Comparison of ENCODE assay signal across 11 cellular contexts in the genomic region with DNA sequence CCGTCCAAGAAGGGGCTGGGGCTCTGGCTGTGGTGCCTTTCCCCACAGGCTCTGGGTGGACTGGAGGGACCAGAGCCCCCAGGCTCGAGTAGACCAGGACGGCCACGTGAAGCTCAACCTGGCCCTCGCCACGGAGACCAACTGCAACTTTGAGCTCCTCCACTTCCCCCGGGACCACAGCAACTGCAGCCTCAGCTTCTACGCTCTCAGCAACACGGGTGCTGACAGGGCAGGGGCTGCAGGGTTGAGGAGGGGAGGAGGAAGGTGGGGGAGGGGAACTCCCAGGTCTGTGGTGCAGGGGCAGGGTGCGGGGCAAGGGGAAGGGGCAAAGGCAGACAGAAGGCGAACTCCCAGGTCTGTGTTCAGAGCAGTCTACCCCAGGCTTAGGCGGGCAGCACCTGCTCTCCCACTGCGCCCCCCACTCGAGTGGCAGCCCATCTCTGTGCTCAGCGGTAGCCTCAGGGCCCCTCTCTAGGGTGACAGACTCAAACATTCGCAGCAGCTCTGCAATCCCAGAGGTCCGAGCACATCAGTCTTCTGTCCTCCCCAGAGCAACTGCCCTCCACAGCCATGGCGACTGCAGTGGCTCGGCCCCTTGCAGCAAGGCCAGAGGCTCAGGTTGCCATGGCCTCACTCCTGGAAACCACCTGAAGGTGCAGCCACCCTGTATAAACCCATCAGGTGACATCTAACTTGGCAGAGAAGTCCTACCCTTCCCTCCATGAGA. TPM values are rescaled to one million over a fixed set of nuclear protein-coding genes. Genes with fewer than 3 reads are reported as not detected.
DNase-seq lines count a peak whose midpoint lies in the region; ATAC-seq and TF ChIP-seq lines count a peak whose summit lies in the region.
"Had no signal": no experiment of that assay in that cellular context is flagged by ENCODE, and none has a peak within 500 bp of the region (broad histone marks: within the 10 kb centered on the region; RNA-seq: fewer than 3 reads in every experiment).

No MANE protein-coding gene starts in this region.

- H3K4me1 ChIP-seq in heart right ventricle: peaks cover 4 to 41% (median 29%) of the 10 kb centered on the region in 9 donors
- H3K4me1 ChIP-seq in BE2C: peaks cover 35% of the 10 kb centered on the region

- ATAC-seq in heart right ventricle: peak in 6 of 8 donors; percentile 1 to 23 (median 14)
- no peak for ATAC-seq in GM21576 (IDR thresholded peaks at IDR 0.05; ENCODE audit: unreplicated experiment)
- no peak for ATAC-seq in HG03571 (IDR thresholded peaks at IDR 0.05; ENCODE audit: unreplicated experiment)
- ATAC-seq: body of pancreas had no signal

- peaks cover 16 to 54% (median 42%) of the 10 kb centered on the region in 7 donors for H3K27me3 ChIP-seq in heart right ventricle
- peaks cover 44% of the 10 kb centered on the region for H3K27me3 ChIP-seq in BE2C

- H3K4me3 ChIP-seq in heart right ventricle (no peak overlapping the region), BE2C (ENCODE audit: low read depth, low read length) (no peak overlapping the region)
- H3K4me3 ChIP-seq: body of pancreas had no signal

- intact Hi-C loops in heart right ventricle (cut with DNase I): no loop called here

- no peak overlapping the region for H3K27ac ChIP-seq in heart right ventricle
- H3K27ac ChIP-seq: body of pancreas, C4-2B had no signal

- DNase-seq in stimulated activated CD4-positive, alpha-beta T cell treated with anti-CD3 and anti-CD28 coated beads, Interleukin-15, amount 100 ng/mL, for 24 hours: peak; percentile 18
- no peak for DNase-seq in stimulated activated CD4-positive, alpha-beta T cell treated with anti-CD3 and anti-CD28 coated beads, Interleukin-4, amount 100 ng/mL, for 4 hours
- DNase-seq in heart right ventricle: no peak
- no peak for DNase-seq in BE2C
- DNase-seq: activated CD8-positive, alpha-beta memory T cell treated with anti-CD3 and anti-CD28 coated beads, Interleukin-2, amount 50 U/mL, for 4 hours; body of pancreas; NCI-H1930; substantia nigra had no signal

- H3K9me3 ChIP-seq in heart right ventricle (no peaks in the 10 kb centered on the region), BE2C (no peaks in the 10 kb centered on the region)
- H3K9me3 ChIP-seq: body of pancreas had no signal

- H3K36me3 ChIP-seq in heart right ventricle (peaks cover 0 to 37% (median 16%) of the 10 kb centered on the region in 9 donors), BE2C (peaks cover 4% of the 10 kb centered on the region)

- TF ChIP-seq CTCF in heart right ventricle (IDR thresholded peaks at IDR 0.05): no peak
- TF ChIP-seq CTCF in BE2C (IDR thresholded peaks at IDR 0.05; ENCODE audit: low read depth, low read length): no peak

- WGBS in heart right ventricle, 2 donors: 4 to 7% methylated on average over 19 of the region's 19 CpGs

RNA-seq across cellular contexts. Expression of gene ZACN, which starts 1.4 kb away (rescaled TPM):
- total RNA-seq in heart right ventricle: not detected
- polyA plus RNA-seq in heart right ventricle: 1 to 10 TPM; 1.1 to 1.6 TPM
- polyA plus RNA-seq in BE2C (2012; ENCODE audit: insufficient read depth, insufficient read length, low read depth): 18.8 TPM
- total RNA-seq: body of pancreas had no signal

RNA-seq across cellular contexts. Expression of gene GALR2, which starts 5.8 kb away (rescaled TPM):
- not detected for total RNA-seq in heart right ventricle
- under 1 TPM in 1 of 2 donors, not detected in 1; 0.10 TPM for polyA plus RNA-seq in heart right ventricle
- polyA plus RNA-seq in BE2C (2012; ENCODE audit: insufficient read depth, insufficient read length, low read depth): 3.8 TPM

RNA-seq across cellular contexts. Expression of gene SRP68, which starts 8.1 kb away (rescaled TPM):
- 10 to 100 TPM; 53.6 to 69.7 (median 63.1) TPM for total RNA-seq in heart right ventricle
- polyA plus RNA-seq in heart right ventricle: 10 to 100 TPM; 26.2 to 62.1 TPM
- 186 TPM for polyA plus RNA-seq in BE2C (2012; ENCODE audit: insufficient read depth, insufficient read length, low read depth)

RNA-seq across cellular contexts. Expression of gene EXOC7, which starts 23.2 kb away (rescaled TPM):
- total RNA-seq in heart right ventricle: 10 to 100 TPM; 66.4 to 97.5 (median 87.9) TPM
- 10 to 100 TPM; 37.9 to 55.6 TPM for polyA plus RNA-seq in heart right ventricle
- polyA plus RNA-seq in BE2C (2012; ENCODE audit: insufficient read depth, insufficient read length, low read depth): 46.4 TPM

RNA-seq across cellular contexts. Expression of gene EVPL, which starts 53.3 kb away (rescaled TPM):
- under 1 TPM in 4 of 10 donors, not detected in 6; 0.04 to 0.31 (median 0.05) TPM for total RNA-seq in heart right ventricle
- polyA plus RNA-seq in heart right ventricle: under 1 TPM; 0.04 to 0.07 TPM
- polyA plus RNA-seq in BE2C (2012; ENCODE audit: insufficient read depth, insufficient read length, low read depth): 0.94 TPM

Comparison
In these comparisons a context has a peak if more than half of its experiments do, and no peak if none do; other contexts are left out.
1. ATAC-seq: peak in heart right ventricle (6 of 8); none in GM21576 (single experiment) and HG03571 (single experiment).